Comparison of ENCODE assay signal across 1 cellular context in the genomic region with DNA sequence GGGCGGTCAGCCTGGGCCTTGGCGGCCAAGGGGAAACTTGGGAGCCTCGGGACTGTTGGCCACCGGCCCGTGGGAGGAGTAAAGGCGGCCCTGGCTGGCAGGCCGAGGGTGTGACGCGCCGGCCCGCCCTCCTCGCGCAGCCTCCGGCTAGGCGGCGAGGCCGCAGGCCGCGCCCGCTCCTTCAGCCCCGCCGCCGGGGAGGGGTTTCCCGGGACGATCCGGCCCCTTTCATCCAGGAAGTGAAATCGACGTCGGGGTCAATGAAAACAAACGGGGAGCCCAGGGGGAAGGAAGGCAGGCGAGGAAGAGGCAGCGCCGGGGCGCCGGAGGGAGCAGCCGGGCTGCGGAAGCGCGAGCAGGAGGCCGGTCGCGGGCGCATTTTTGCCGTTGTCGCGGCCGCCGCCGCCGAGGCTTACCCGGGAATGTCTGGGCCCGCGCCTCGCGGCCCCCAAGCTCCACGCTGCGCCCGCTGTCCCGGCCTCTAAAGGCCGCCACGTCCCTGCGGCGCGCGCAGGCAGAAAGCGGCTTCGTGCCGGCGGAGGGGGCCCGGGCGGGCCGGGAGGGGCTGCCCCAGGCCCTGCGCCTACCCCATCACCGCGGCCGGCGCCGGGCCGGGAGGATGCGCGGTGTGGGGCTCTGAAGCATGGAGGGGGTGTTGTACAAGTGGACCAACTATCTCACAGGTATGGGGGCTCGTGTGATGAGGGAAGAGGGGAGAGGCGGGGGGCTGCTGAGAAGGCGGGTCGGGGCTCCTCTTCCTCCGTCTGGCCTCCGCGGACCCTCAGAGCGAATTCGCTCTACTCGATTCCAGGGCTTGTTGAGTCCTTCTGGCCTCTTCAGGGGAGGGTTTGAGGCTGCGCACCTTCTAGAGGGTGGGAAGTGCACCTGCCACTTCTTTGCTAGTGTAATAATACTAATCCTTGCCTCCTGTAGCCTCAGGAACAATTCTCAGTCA.
TF ChIP-seq lines count a peak whose summit lies in the region.

A gene (plus strand): TSS at position 231 of the 955 bp plus-strand sequence. CDS start 413 bp downstream, at position 644.

TF ChIP-seq in HepG2, 621 proteins besides CTCF, POLR2A, EP300 and RAD21 (continued from another document and continues in another):
- TF ChIP-seq SIX4 (CRISPR knock-in tag; IDR thresholded peaks at IDR 0.05) (no peak), ZNF274 (CRISPR knock-in tag; IDR thresholded peaks at IDR 0.05) (no peak), ZNF225 (CRISPR knock-in tag; IDR thresholded peaks at IDR 0.05) (no peak), PAX8 (CRISPR knock-in tag; IDR thresholded peaks at IDR 0.05; ENCODE audit: borderline replicate concordance) (no peak), ZMYM2 (CRISPR knock-in tag; IDR thresholded peaks at IDR 0.05) (no peak), KLF6 (CRISPR knock-in tag; IDR thresholded peaks at IDR 0.05) (peak; percentile 69; the same call in 1 of the 2 replicates), NRL (CRISPR knock-in tag; IDR thresholded peaks at IDR 0.05; ENCODE audit: borderline replicate concordance) (no peak), SMYD3 (CRISPR knock-in tag; IDR thresholded peaks at IDR 0.05) (0 out of 2 replicates have a peak, but pooled peaks have one; percentile 32), POLR2AphosphoS2 (IDR thresholded peaks at IDR 0.05; ENCODE audit: low read depth, low read length) (no peak), AHR (CRISPR knock-in tag; IDR thresholded peaks at IDR 0.05) (no peak), ZFP90 (CRISPR knock-in tag; IDR thresholded peaks at IDR 0.05; ENCODE audit: borderline replicate concordance) (peak; percentile 84; the same call in 1 of the 2 replicates), NFE2L1 (CRISPR knock-in tag; IDR thresholded peaks at IDR 0.05; ENCODE audit: borderline replicate concordance) (no peak), SYNCRIP (IDR thresholded peaks at IDR 0.05; ENCODE audit: insufficient read depth, low read depth, low read length) (no peak), NFIC (IDR thresholded peaks at IDR 0.05; ENCODE audit: low read length) (no peak), ZNF605 (CRISPR knock-in tag; IDR thresholded peaks at IDR 0.05) (no peak), SATB2 (CRISPR knock-in tag; IDR thresholded peaks at IDR 0.05) (peak; percentile 50; the same call in 1 of the 2 replicates), ZNF329 (CRISPR knock-in tag; IDR thresholded peaks at IDR 0.05; ENCODE audit: low read depth) (peak; percentile 81), ATF7-NPFF (CRISPR knock-in tag; IDR thresholded peaks at IDR 0.05; ENCODE audit: low read depth) (no peak; the same call in 1 of the 2 replicates), ZBTB7A (CRISPR knock-in tag; IDR thresholded peaks at IDR 0.05) (no peak), MAZ (IDR thresholded peaks at IDR 0.05; ENCODE audit: borderline replicate concordance, low read depth, low read length) (0 out of 2 replicates have a peak, but pooled peaks have one; percentile 23), MAZ (CRISPR knock-in tag; IDR thresholded peaks at IDR 0.05; ENCODE audit: low read depth) (peak; percentile 83), ZNF207 (IDR thresholded peaks at IDR 0.05; ENCODE audit: borderline replicate concordance) (no peak), ZBTB21 (CRISPR knock-in tag; IDR thresholded peaks at IDR 0.05) (no peak), WIZ (CRISPR knock-in tag; IDR thresholded peaks at IDR 0.05) (no peak), ZNF614 (CRISPR knock-in tag; IDR thresholded peaks at IDR 0.05; ENCODE audit: borderline replicate concordance) (0 out of 2 replicates have a peak, but pooled peaks have one; percentile 53), RBM39 (IDR thresholded peaks at IDR 0.05; ENCODE audit: low read depth, low read length, poor library complexity, severe bottlenecking) (peak; percentile 93), ZNF3 (CRISPR knock-in tag; IDR thresholded peaks at IDR 0.05) (no peak), SUZ12 (IDR thresholded peaks at IDR 0.05; ENCODE audit: low read depth, low read length) (no peak), HMG20B (CRISPR knock-in tag; conservative IDR thresholded peaks at IDR 0.05) (no peak; the same call in 1 of the 2 replicates), ZBTB42 (CRISPR knock-in tag; IDR thresholded peaks at IDR 0.05) (no peak), FOXO1 (CRISPR knock-in tag; IDR thresholded peaks at IDR 0.05) (no peak), HOXA5 (CRISPR knock-in tag; IDR thresholded peaks at IDR 0.05) (peak; percentile 61; the same call in 1 of the 2 replicates), DNMT3B (CRISPR knock-in tag; conservative IDR thresholded peaks at IDR 0.05) (no peak), GTF3A (CRISPR knock-in tag; conservative IDR thresholded peaks at IDR 0.05) (no peak), JUN (CRISPR knock-in tag; IDR thresholded peaks at IDR 0.05) (0 out of 2 replicates have a peak, but pooled peaks have one; percentile 51), FOSL1 (CRISPR knock-in tag; IDR thresholded peaks at IDR 0.05; ENCODE audit: borderline replicate concordance) (no peak), BHLHE40 (IDR thresholded peaks at IDR 0.05; ENCODE audit: low read length) (no peak)
- TF ChIP-seq, protein P1, sequence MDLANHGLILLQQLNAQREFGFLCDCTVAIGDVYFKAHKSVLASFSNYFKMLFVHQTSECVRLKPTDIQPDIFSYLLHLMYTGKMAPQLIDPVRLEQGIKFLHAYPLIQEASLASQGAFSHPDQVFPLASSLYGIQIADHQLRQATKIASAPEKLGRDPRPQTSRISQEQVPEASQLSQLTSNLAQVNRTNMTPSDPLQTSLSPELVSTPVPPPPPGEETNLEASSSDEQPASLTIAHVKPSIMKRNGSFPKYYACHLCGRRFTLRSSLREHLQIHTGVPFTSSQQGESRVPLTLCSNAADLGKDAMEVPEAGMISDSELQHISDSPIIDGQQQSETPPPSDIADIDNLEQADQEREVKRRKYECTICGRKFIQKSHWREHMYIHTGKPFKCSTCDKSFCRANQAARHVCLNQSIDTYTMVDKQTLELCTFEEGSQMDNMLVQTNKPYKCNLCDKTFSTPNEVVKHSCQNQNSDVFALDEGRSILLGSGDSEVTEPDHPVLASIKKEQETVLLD (CRISPR knock-in tag; IDR thresholded peaks at IDR 0.05; ENCODE audit: low read depth) = peak; percentile 85
- TF ChIP-seq, protein P2, sequence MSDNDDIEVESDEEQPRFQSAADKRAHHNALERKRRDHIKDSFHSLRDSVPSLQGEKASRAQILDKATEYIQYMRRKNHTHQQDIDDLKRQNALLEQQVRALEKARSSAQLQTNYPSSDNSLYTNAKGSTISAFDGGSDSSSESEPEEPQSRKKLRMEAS (IDR thresholded peaks at IDR 0.05) = peak; percentile 67
- TF ChIP-seq, protein P3, sequence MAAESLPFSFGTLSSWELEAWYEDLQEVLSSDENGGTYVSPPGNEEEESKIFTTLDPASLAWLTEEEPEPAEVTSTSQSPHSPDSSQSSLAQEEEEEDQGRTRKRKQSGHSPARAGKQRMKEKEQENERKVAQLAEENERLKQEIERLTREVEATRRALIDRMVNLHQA (CRISPR knock-in tag; IDR thresholded peaks at IDR 0.05) = no peak
- TF ChIP-seq, protein P4, sequence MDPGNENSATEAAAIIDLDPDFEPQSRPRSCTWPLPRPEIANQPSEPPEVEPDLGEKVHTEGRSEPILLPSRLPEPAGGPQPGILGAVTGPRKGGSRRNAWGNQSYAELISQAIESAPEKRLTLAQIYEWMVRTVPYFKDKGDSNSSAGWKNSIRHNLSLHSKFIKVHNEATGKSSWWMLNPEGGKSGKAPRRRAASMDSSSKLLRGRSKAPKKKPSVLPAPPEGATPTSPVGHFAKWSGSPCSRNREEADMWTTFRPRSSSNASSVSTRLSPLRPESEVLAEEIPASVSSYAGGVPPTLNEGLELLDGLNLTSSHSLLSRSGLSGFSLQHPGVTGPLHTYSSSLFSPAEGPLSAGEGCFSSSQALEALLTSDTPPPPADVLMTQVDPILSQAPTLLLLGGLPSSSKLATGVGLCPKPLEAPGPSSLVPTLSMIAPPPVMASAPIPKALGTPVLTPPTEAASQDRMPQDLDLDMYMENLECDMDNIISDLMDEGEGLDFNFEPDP (CRISPR knock-in tag; conservative IDR thresholded peaks at IDR 0.05) = no peak
- TF ChIP-seq, protein P5, sequence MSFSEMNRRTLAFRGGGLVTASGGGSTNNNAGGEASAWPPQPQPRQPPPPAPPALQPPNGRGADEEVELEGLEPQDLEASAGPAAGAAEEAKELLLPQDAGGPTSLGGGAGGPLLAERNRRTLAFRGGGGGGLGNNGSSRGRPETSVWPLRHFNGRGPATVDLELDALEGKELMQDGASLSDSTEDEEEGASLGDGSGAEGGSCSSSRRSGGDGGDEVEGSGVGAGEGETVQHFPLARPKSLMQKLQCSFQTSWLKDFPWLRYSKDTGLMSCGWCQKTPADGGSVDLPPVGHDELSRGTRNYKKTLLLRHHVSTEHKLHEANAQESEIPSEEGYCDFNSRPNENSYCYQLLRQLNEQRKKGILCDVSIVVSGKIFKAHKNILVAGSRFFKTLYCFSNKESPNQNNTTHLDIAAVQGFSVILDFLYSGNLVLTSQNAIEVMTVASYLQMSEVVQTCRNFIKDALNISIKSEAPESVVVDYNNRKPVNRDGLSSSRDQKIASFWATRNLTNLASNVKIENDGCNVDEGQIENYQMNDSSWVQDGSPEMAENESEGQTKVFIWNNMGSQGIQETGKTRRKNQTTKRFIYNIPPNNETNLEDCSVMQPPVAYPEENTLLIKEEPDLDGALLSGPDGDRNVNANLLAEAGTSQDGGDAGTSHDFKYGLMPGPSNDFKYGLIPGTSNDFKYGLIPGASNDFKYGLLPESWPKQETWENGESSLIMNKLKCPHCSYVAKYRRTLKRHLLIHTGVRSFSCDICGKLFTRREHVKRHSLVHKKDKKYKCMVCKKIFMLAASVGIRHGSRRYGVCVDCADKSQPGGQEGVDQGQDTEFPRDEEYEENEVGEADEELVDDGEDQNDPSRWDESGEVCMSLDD (CRISPR knock-in tag; IDR thresholded peaks at IDR 0.05; ENCODE audit: borderline replicate concordance) = 0 out of 2 replicates have a peak, but pooled peaks have one; percentile 44
- TF ChIP-seq, protein P6, sequence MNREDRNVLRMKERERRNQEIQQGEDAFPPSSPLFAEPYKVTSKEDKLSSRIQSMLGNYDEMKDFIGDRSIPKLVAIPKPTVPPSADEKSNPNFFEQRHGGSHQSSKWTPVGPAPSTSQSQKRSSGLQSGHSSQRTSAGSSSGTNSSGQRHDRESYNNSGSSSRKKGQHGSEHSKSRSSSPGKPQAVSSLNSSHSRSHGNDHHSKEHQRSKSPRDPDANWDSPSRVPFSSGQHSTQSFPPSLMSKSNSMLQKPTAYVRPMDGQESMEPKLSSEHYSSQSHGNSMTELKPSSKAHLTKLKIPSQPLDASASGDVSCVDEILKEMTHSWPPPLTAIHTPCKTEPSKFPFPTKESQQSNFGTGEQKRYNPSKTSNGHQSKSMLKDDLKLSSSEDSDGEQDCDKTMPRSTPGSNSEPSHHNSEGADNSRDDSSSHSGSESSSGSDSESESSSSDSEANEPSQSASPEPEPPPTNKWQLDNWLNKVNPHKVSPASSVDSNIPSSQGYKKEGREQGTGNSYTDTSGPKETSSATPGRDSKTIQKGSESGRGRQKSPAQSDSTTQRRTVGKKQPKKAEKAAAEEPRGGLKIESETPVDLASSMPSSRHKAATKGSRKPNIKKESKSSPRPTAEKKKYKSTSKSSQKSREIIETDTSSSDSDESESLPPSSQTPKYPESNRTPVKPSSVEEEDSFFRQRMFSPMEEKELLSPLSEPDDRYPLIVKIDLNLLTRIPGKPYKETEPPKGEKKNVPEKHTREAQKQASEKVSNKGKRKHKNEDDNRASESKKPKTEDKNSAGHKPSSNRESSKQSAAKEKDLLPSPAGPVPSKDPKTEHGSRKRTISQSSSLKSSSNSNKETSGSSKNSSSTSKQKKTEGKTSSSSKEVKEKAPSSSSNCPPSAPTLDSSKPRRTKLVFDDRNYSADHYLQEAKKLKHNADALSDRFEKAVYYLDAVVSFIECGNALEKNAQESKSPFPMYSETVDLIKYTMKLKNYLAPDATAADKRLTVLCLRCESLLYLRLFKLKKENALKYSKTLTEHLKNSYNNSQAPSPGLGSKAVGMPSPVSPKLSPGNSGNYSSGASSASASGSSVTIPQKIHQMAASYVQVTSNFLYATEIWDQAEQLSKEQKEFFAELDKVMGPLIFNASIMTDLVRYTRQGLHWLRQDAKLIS (CRISPR knock-in tag; IDR thresholded peaks at IDR 0.05) = no peak
- TF ChIP-seq, protein P7, sequence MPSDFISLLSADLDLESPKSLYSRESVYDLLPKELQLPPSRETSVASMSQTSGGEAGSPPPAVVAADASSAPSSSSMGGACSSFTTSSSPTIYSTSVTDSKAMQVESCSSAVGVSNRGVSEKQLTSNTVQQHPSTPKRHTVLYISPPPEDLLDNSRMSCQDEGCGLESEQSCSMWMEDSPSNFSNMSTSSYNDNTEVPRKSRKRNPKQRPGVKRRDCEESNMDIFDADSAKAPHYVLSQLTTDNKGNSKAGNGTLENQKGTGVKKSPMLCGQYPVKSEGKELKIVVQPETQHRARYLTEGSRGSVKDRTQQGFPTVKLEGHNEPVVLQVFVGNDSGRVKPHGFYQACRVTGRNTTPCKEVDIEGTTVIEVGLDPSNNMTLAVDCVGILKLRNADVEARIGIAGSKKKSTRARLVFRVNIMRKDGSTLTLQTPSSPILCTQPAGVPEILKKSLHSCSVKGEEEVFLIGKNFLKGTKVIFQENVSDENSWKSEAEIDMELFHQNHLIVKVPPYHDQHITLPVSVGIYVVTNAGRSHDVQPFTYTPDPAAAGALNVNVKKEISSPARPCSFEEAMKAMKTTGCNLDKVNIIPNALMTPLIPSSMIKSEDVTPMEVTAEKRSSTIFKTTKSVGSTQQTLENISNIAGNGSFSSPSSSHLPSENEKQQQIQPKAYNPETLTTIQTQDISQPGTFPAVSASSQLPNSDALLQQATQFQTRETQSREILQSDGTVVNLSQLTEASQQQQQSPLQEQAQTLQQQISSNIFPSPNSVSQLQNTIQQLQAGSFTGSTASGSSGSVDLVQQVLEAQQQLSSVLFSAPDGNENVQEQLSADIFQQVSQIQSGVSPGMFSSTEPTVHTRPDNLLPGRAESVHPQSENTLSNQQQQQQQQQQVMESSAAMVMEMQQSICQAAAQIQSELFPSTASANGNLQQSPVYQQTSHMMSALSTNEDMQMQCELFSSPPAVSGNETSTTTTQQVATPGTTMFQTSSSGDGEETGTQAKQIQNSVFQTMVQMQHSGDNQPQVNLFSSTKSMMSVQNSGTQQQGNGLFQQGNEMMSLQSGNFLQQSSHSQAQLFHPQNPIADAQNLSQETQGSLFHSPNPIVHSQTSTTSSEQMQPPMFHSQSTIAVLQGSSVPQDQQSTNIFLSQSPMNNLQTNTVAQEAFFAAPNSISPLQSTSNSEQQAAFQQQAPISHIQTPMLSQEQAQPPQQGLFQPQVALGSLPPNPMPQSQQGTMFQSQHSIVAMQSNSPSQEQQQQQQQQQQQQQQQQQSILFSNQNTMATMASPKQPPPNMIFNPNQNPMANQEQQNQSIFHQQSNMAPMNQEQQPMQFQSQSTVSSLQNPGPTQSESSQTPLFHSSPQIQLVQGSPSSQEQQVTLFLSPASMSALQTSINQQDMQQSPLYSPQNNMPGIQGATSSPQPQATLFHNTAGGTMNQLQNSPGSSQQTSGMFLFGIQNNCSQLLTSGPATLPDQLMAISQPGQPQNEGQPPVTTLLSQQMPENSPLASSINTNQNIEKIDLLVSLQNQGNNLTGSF (CRISPR knock-in tag; IDR thresholded peaks at IDR 0.05) = no peak
- TF ChIP-seq, protein P8, sequence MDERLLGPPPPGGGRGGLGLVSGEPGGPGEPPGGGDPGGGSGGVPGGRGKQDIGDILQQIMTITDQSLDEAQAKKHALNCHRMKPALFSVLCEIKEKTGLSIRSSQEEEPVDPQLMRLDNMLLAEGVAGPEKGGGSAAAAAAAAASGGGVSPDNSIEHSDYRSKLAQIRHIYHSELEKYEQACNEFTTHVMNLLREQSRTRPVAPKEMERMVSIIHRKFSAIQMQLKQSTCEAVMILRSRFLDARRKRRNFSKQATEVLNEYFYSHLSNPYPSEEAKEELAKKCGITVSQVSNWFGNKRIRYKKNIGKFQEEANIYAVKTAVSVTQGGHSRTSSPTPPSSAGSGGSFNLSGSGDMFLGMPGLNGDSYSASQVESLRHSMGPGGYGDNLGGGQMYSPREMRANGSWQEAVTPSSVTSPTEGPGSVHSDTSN (CRISPR knock-in tag; IDR thresholded peaks at IDR 0.05) = no peak
